In the genomic region with DNA sequence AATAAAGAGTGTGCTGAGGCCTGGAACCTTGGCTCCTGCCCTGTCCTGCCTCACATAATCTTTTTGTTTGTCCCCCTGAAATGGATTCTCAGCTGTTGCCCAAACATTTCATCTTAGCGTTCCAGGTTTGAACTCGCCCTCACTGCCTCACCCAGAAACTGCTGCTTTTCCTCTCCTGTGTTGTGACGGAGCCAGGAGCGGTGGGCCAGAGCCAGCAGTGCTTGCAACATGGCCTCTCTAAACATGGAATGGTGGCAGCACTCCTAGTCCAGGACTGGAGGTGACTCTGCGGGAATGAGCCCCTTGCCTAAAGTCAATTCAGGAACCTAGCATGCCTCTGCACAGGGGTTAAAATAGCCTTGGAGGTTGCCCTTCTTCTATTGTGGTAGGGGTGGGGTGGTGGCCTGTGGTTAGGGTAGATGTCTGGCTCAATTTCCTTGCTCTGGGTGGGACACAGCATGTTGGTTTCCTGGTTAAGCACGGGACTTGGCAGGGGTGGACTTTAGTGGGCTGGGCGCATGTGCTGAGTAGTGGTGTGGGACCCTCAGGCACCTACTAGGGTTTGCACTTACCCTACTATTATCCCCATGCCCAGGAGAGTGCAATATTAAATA, we compare ENCODE assay signal across 28 cellular contexts.
DNase-seq lines count a peak whose midpoint lies in the region; FAIRE-seq and TF ChIP-seq lines count a peak whose summit lies in the region.
"Had no signal": no experiment of that assay in that cellular context is flagged by ENCODE, and none has a peak within 500 bp of the region (broad histone marks: within the 10 kb centered on the region; RNA-seq: fewer than 3 reads in every experiment).

No MANE protein-coding gene starts in this region.

- no peaks in the 10 kb centered on the region for H3K27me3 Mint-ChIP-seq in MCF 10A (ENCODE audit: insufficient read depth, unreplicated experiment)
- H3K27me3 Mint-ChIP-seq: naive B cell had no signal

- H3K36me3 ChIP-seq in breast epithelium (no peaks in the 10 kb centered on the region), bronchial epithelial cell (ENCODE audit: control insufficient read depth, insufficient read depth, low read length) (no peaks in the 10 kb centered on the region), mesenchymal stem cell (ENCODE audit: control insufficient read depth in 1 of 2, insufficient read depth in 2 of 2, low read depth in 1 of 2, low read length in 2 of 2) (no peaks in the 10 kb centered on the region), suprapubic skin (no peaks in the 10 kb centered on the region)
- H3K36me3 ChIP-seq: cardiac muscle cell, tibial nerve had no signal

- POLR2A ChIA-PET in MCF 10A (lab: Yijun Ruan, JAX), result interaction anchor here (1.1 to 2.2 kb wide), 2 partner anchors 13 to 24 kb away, joined by 3 to 8 read pairs; no protein-coding TSS in a partner anchor

- peak overlapping the region; percentile 22 to 90 for H3K18ac ChIP-seq in mesenchymal stem cell (ENCODE audit: low read depth in 1 of 2, low read length in 2 of 2)

- peaks cover 5% of the 10 kb centered on the region for H3K9me3 Mint-ChIP-seq in MCF 10A (ENCODE audit: unreplicated experiment)

- H3K79me1 ChIP-seq in mesenchymal stem cell (replicated peaks; ENCODE audit: low read length, poor library complexity, severe bottlenecking), result no peaks in the 10 kb centered on the region

- no peak for TF ChIP-seq POLR2A in breast epithelium (IDR thresholded peaks at IDR 0.05)
- no peak for TF ChIP-seq POLR2A in suprapubic skin (IDR thresholded peaks at IDR 0.05)

- no peaks in the 10 kb centered on the region for H3K27me3 ChIP-seq in breast epithelium
- no peaks in the 10 kb centered on the region for H3K27me3 ChIP-seq in bronchial epithelial cell (ENCODE audit: control insufficient read depth, insufficient read depth, low read length)
- no peaks in the 10 kb centered on the region for H3K27me3 ChIP-seq in mesenchymal stem cell (ENCODE audit: control insufficient read depth in 1 of 2, insufficient read depth in 1 of 2, low read length in 2 of 2)
- no peaks in the 10 kb centered on the region for H3K27me3 ChIP-seq in suprapubic skin
- H3K27me3 ChIP-seq: cardiac muscle cell, tibial nerve had no signal

- peak overlapping the region in 1 of 2 experiments; percentile 92 for H3K23ac ChIP-seq in mesenchymal stem cell (ENCODE audit: low read length in 2 of 2)

- no peak overlapping the region for H2BK5ac ChIP-seq in mesenchymal stem cell (ENCODE audit: low read depth, low read length, poor library complexity, severe bottlenecking)

- H2AFZ ChIP-seq in mesenchymal stem cell (ENCODE audit: low read depth, low read length), result no peak overlapping the region

- no peak overlapping the region for H3K14ac ChIP-seq in mesenchymal stem cell (ENCODE audit: low read length in 2 of 2)

- no peak overlapping the region for H3K4me3 Mint-ChIP-seq in MCF 10A (ENCODE audit: unreplicated experiment)
- H3K4me3 Mint-ChIP-seq: activated T-cell treated with anti-CD3 and anti-CD28 coated beads, Interleukin-2, amount 50 U/mL, for 4 hours; CD8-positive, alpha-beta memory T cell; IgD-negative memory B cell; naive B cell; T-helper 17 cell had no signal

- H3K4me3 ChIP-seq in breast epithelium, result no peak overlapping the region
- H3K4me3 ChIP-seq in bronchial epithelial cell (ENCODE audit: low read depth, low read length), result no peak overlapping the region
- H3K4me3 ChIP-seq in mesenchymal stem cell (ENCODE audit: insufficient read depth in 1 of 2, low read depth in 1 of 2, low read length in 2 of 2), result no peak overlapping the region
- no peak overlapping the region for H3K4me3 ChIP-seq in suprapubic skin
- H3K4me3 ChIP-seq: cardiac muscle cell, tibial nerve had no signal

- WGBS in mesenchymal stem cell, result 100% methylated on average over 5 of the region's 7 CpGs
- 44% methylated on average over 7 of the region's 7 CpGs for WGBS in suprapubic skin

- peak overlapping the region; percentile 95 for H2BK15ac ChIP-seq in mesenchymal stem cell (ENCODE audit: low read depth, poor library complexity, severe bottlenecking)

- H3K4me1 Mint-ChIP-seq in MCF 10A (ENCODE audit: insufficient read depth, unreplicated experiment), result peaks cover 14% of the 10 kb centered on the region
- H3K4me1 Mint-ChIP-seq: CD8-positive, alpha-beta memory T cell; IgD-negative memory B cell; naive B cell; T-helper 17 cell had no signal

- TF ChIP-seq EP300 in suprapubic skin (IDR thresholded peaks at IDR 0.05), result no peak

- TF ChIP-seq CTCF in MCF 10A (IDR thresholded peaks at IDR 0.05; ENCODE audit: unreplicated experiment) (no peak), breast epithelium (IDR thresholded peaks at IDR 0.05) (no peak), bronchial epithelial cell (IDR thresholded peaks at IDR 0.05; ENCODE audit: insufficient read depth, low read length, severe bottlenecking) (no peak), suprapubic skin (IDR thresholded peaks at IDR 0.05) (no peak)

- BruUV-seq in MCF 10A (replicated peaks; lab: Mats Ljungman, UMichigan), result no TSS peak

- H2AK5ac ChIP-seq in mesenchymal stem cell (ENCODE audit: low read length, severe bottlenecking), result no peak overlapping the region

- no peaks in the 10 kb centered on the region for H3K9me3 ChIP-seq in breast epithelium
- no peaks in the 10 kb centered on the region for H3K9me3 ChIP-seq in mesenchymal stem cell (ENCODE audit: control insufficient read depth, low read length)
- no peaks in the 10 kb centered on the region for H3K9me3 ChIP-seq in suprapubic skin
- H3K9me3 ChIP-seq: tibial nerve had no signal

- peak overlapping the region; percentile 87 for H4K8ac ChIP-seq in mesenchymal stem cell (ENCODE audit: low read length)

- FAIRE-seq in bronchial epithelial cell (lab: Jason Lieb, UNC), result no peak
- FAIRE-seq: RCC 7860 had no signal

- peak overlapping the region; percentile 98 for H4K91ac ChIP-seq in mesenchymal stem cell (ENCODE audit: low read length)

- H3K27ac Mint-ChIP-seq in MCF 10A (ENCODE audit: low read depth, unreplicated experiment), result peak overlapping the region; percentile 73
- H3K27ac Mint-ChIP-seq: CD8-positive, alpha-beta memory T cell; IgD-negative memory B cell; naive B cell; T-helper 17 cell had no signal

- H3K4me2 ChIP-seq in mesenchymal stem cell (ENCODE audit: low read length, poor library complexity, severe bottlenecking), result no peak overlapping the region

- no peak overlapping the region for H3K9ac ChIP-seq in mesenchymal stem cell (ENCODE audit: low read length)

- peak overlapping the region; percentile 7 to 97 for H2BK12ac ChIP-seq in mesenchymal stem cell (ENCODE audit: low read length in 2 of 2)

- CTCF ChIA-PET in MCF 10A (lab: Yijun Ruan, JAX), result no interaction called here

- no peak overlapping the region for H3K27ac ChIP-seq in breast epithelium
- H3K27ac ChIP-seq in mesenchymal stem cell (ENCODE audit: low read length, poor library complexity, severe bottlenecking), result no peak overlapping the region
- peak overlapping the region; percentile 64 for H3K27ac ChIP-seq in suprapubic skin
- H3K27ac ChIP-seq: cardiac muscle cell, tibial nerve had no signal

- intact Hi-C loops in MCF 10A (cut with micrococcal nuclease) (no loop called here), breast epithelium (cut with DNase I; ENCODE audit: low total_unique reads) (loop anchor here (10.0 kb wide), 1 partner anchor 746 kb away; no protein-coding TSS in a partner anchor)

- DNase-seq in MCF 10A (ENCODE audit: unreplicated experiment) (no peak), breast epithelium (ENCODE audit: low spot score in 2 of 2) (no peak), bronchial epithelial cell (ENCODE audit: low read depth) (peak; percentile 55), mesenchymal stem cell (no peak), suprapubic skin (ENCODE audit: low spot score in 2 of 2) (no peak), HUDEP-2 (lab: John Stamatoyannopoulos, UW; ENCODE audit: unreplicated experiment in 76 of 76) (no peak), NCI-H2171 treated with DMSO at 0.1 percent for 48 hours (lab: John Stamatoyannopoulos, UW) (no peak), NCI-H748 treated with DMSO at 0.1 percent for 48 hours (lab: John Stamatoyannopoulos, UW) (no peak)
- DNase-seq: activated CD4-positive, alpha-beta T cell treated with anti-CD3 and anti-CD28 coated beads for 48 hours; activated naive CD4-positive, alpha-beta T cell treated with Interleukin-2 at 50 U/mL for 16 hours; activated T-cell treated with anti-CD3 and anti-CD28 coated beads, Interleukin-2, amount 50 U/mL, for 4 hours; AML-193; CD8-positive, alpha-beta memory T cell; cortex of kidney; kidney glomerular epithelial cell; naive B cell; NCI-H146; NCI-H2171; NCI-H524; retina; stimulated activated CD4-positive, alpha-beta T cell treated with anti-CD3 and anti-CD28 coated beads, Interleukin-12 subunit alpha, Interleukin-12 subunit beta, amount 100 ng/mL, for 4 hours; stimulated activated CD4-positive, alpha-beta T cell treated with anti-CD3 and anti-CD28 coated beads, Interleukin-4, amount 100 ng/mL, for 4 hours; stimulated activated naive CD4-positive, alpha-beta T cell treated with Interleukin-2 at 50 U/mL for 16 hours; T-helper 17 cell had no signal

- H3K4me1 ChIP-seq in breast epithelium (no peaks in the 10 kb centered on the region), mesenchymal stem cell (ENCODE audit: control insufficient read depth, insufficient read depth, low read depth, low read length) (no peaks in the 10 kb centered on the region), suprapubic skin (peaks cover 7% of the 10 kb centered on the region)
- H3K4me1 ChIP-seq: tibial nerve had no signal

- H2BK120ac ChIP-seq in mesenchymal stem cell (ENCODE audit: low read depth, low read length), result peak overlapping the region; percentile 91

- no peaks in the 10 kb centered on the region for H3K36me3 Mint-ChIP-seq in MCF 10A (ENCODE audit: insufficient read depth, unreplicated experiment)
- H3K36me3 Mint-ChIP-seq: CD8-positive, alpha-beta memory T cell; IgD-negative memory B cell; naive B cell had no signal

- peak overlapping the region; percentile 19 to 80 for H3K4ac ChIP-seq in mesenchymal stem cell (ENCODE audit: low read depth in 1 of 2, low read length in 2 of 2)
